1 cellular context compared by ENCODE assay signal in genomic region chr16:85536411-85537330, GRCh38.
TF ChIP-seq lines count a peak whose summit lies in the region.

No MANE protein-coding gene starts in this region.

TF ChIP-seq in GM23338, 12 proteins besides CTCF, POLR2A, EP300 and RAD21 (continued from another document):
- TF ChIP-seq, protein P1, sequence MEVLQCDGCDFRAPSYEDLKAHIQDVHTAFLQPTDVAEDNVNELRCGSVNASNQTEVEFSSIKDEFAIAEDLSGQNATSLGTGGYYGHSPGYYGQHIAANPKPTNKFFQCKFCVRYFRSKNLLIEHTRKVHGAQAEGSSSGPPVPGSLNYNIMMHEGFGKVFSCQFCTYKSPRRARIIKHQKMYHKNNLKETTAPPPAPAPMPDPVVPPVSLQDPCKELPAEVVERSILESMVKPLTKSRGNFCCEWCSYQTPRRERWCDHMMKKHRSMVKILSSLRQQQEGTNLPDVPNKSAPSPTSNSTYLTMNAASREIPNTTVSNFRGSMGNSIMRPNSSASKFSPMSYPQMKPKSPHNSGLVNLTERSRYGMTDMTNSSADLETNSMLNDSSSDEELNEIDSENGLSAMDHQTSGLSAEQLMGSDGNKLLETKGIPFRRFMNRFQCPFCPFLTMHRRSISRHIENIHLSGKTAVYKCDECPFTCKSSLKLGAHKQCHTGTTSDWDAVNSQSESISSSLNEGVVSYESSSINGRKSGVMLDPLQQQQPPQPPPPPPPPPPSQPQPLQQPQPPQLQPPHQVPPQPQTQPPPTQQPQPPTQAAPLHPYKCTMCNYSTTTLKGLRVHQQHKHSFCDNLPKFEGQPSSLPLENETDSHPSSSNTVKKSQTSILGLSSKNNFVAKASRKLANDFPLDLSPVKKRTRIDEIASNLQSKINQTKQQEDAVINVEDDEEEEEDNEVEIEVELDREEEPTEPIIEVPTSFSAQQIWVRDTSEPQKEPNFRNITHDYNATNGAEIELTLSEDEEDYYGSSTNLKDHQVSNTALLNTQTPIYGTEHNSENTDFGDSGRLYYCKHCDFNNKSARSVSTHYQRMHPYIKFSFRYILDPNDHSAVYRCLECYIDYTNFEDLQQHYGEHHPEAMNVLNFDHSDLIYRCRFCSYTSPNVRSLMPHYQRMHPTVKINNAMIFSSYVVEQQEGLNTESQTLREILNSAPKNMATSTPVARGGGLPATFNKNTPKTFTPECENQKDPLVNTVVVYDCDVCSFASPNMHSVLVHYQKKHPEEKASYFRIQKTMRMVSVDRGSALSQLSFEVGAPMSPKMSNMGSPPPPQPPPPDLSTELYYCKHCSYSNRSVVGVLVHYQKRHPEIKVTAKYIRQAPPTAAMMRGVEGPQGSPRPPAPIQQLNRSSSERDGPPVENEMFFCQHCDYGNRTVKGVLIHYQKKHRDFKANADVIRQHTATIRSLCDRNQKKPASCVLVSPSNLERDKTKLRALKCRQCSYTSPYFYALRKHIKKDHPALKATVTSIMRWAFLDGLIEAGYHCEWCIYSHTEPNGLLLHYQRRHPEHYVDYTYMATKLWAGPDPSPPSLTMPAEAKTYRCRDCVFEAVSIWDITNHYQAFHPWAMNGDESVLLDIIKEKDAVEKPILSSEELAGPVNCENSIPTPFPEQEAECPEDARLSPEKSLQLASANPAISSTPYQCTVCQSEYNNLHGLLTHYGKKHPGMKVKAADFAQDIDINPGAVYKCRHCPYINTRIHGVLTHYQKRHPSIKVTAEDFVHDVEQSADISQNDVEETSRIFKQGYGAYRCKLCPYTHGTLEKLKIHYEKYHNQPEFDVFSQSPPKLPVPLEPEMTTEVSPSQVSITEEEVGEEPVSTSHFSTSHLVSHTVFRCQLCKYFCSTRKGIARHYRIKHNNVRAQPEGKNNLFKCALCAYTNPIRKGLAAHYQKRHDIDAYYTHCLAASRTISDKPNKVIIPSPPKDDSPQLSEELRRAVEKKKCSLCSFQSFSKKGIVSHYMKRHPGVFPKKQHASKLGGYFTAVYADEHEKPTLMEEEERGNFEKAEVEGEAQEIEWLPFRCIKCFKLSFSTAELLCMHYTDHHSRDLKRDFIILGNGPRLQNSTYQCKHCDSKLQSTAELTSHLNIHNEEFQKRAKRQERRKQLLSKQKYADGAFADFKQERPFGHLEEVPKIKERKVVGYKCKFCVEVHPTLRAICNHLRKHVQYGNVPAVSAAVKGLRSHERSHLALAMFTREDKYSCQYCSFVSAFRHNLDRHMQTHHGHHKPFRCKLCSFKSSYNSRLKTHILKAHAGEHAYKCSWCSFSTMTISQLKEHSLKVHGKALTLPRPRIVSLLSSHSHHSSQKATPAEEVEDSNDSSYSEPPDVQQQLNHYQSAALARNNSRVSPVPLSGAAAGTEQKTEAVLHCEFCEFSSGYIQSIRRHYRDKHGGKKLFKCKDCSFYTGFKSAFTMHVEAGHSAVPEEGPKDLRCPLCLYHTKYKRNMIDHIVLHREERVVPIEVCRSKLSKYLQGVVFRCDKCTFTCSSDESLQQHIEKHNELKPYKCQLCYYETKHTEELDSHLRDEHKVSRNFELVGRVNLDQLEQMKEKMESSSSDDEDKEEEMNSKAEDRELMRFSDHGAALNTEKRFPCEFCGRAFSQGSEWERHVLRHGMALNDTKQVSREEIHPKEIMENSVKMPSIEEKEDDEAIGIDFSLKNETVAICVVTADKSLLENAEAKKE (CRISPR knock-in tag; IDR thresholded peaks at IDR 0.05) = no peak
- TF ChIP-seq ETS1 (IDR thresholded peaks at IDR 0.05) (no peak), EZH2phosphoT487 (IDR thresholded peaks at IDR 0.05; ENCODE audit: unreplicated experiment) (no peak), ZNF114 (CRISPR knock-in tag; IDR thresholded peaks at IDR 0.05) (no peak), CREB1 (CRISPR knock-in tag; IDR thresholded peaks at IDR 0.05; ENCODE audit: low read depth) (no peak), JUNB (IDR thresholded peaks at IDR 0.05; ENCODE audit: unreplicated experiment) (no peak), STAT1 (IDR thresholded peaks at IDR 0.05; ENCODE audit: unreplicated experiment) (no peak), EZH2 (IDR thresholded peaks at IDR 0.05; ENCODE audit: low read depth, unreplicated experiment) (no peak), NANOG (IDR thresholded peaks at IDR 0.05; ENCODE audit: borderline replicate concordance) (no peak), ZNF331 (CRISPR knock-in tag; IDR thresholded peaks at IDR 0.05; ENCODE audit: low read depth) (no peak), POLR2AphosphoS5 (IDR thresholded peaks at IDR 0.05; ENCODE audit: low read depth) (no peak)
